Comparison of ENCODE assay signal across 1 cellular context in genomic region chr2:231059756-231060155, GRCh38.
TF ChIP-seq lines count a peak whose summit lies in the region.

No MANE protein-coding gene starts in this region.

TF ChIP-seq in IMR-90, 13 proteins besides CTCF, POLR2A, EP300 and RAD21 (continued from another document):
- TF ChIP-seq FOS (IDR thresholded peaks at IDR 0.05; ENCODE audit: low read depth, low read length) (no peak), CEBPB (IDR thresholded peaks at IDR 0.05; ENCODE audit: low read depth, low read length) (no peak), MAZ (IDR thresholded peaks at IDR 0.05; ENCODE audit: borderline replicate concordance, low read depth, low read length) (no peak), NFE2L2 (IDR thresholded peaks at IDR 0.05; ENCODE audit: low read depth, low read length) (no peak), RFX5 (IDR thresholded peaks at IDR 0.05; ENCODE audit: low read depth, low read length) (no peak), SMC3 (IDR thresholded peaks at IDR 0.05; ENCODE audit: low read depth, low read length) (no peak), MXI1 (IDR thresholded peaks at IDR 0.05; ENCODE audit: borderline replicate concordance, low read depth, low read length) (no peak)
